In the genomic region with DNA sequence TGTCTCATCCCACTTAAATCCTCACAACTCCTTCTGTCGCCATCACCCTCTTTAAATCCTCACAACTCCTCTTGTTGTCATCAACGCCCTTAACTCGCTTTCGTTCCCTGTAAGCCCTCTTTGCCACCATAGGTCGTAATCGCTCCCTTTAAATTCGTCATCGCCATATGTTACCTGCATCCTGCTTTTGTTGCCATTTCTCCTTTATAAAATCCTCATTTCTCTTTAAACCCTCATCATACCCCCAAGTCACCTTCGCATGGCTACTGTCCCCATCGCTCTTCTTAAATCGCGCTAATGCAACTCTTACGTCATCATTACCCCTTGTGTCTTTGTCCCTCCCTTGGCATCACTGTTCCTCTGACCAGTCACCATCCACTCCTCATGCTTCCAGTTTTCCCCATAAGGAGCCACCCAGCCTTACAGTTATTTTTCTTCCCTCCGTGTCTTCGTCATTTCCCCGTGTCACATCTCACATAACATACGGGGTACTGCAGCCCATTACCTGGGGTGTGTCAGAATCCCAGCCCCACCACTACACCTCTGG, we compare ENCODE assay signal across 8 cellular contexts. TPM values are rescaled to one million over a fixed set of nuclear protein-coding genes. Genes with fewer than 3 reads are reported as not detected.
DNase-seq lines count a peak whose midpoint lies in the region; ATAC-seq, FAIRE-seq and TF ChIP-seq lines count a peak whose summit lies in the region.

No MANE protein-coding gene starts in this region.

- H3K4me3 ChIP-seq in DND-41 (ENCODE audit: low read depth in 1 of 2, low read length in 2 of 2): peak overlapping the region; percentile 45 to 67; a peak in 3 of 4 replicates
- peak overlapping the region; percentile 94 for H3K4me3 ChIP-seq in Jurkat, Clone E6-1 (ENCODE audit: low read length)
- peak overlapping the region; percentile 91 for H3K4me3 ChIP-seq in epithelial cell of proximal tubule (ENCODE audit: low read depth, low read length)

- H3K27ac Mint-ChIP-seq in neural crest cell (ENCODE audit: unreplicated experiment): peak overlapping the region; percentile 59

- H3K27ac ChIP-seq in DND-41 (ENCODE audit: low read length): peak overlapping the region; percentile 54

- intact Hi-C loops in left colon (cut with DNase I, micrococcal nuclease): no loop called here

- DNase-seq in DND-41: no peak
- DNase-seq in Jurkat, Clone E6-1 (ENCODE audit: low read depth, low spot score): no peak
- peak; percentile 69 for DNase-seq in SW480 (ENCODE audit: low spot score)
- DNase-seq in epithelial cell of proximal tubule (ENCODE audit: low read depth): peak; percentile 12
- DNase-seq in neural crest cell (ENCODE audit: low read depth, low spot score): no peak
- no peak for DNase-seq in left colon
- no peak for DNase-seq in GM12891 (ENCODE audit: insufficient read length, low spot score)
- DNase-seq in stimulated activated CD4-positive, alpha-beta T cell treated with anti-CD3 and anti-CD28 coated beads, Interleukin-2, amount 100 ng/mL, for 24 hours: no peak

- peak overlapping the region; percentile 71 for H2AFZ ChIP-seq in DND-41 (ENCODE audit: low read depth, low read length)

- no peaks in the 10 kb centered on the region for H3K36me3 Mint-ChIP-seq in neural crest cell (ENCODE audit: low read depth)

- TF ChIP-seq CTCF in DND-41 (IDR thresholded peaks at IDR 0.05; ENCODE audit: borderline replicate concordance, extremely low read depth, low read length, poor library complexity, severe bottlenecking) (no peak), epithelial cell of proximal tubule (conservative IDR thresholded peaks at IDR 0.05; ENCODE audit: low read depth, low read length) (no peak), neural crest cell (conservative IDR thresholded peaks at IDR 0.05) (no peak)

- no peaks in the 10 kb centered on the region for H3K27me3 Mint-ChIP-seq in neural crest cell (ENCODE audit: low read depth)

- TF ChIP-seq POLR2A in GM12891 (IDR thresholded peaks at IDR 0.05; ENCODE audit: low read depth, low read length): no peak

- H3K9ac ChIP-seq in DND-41 (ENCODE audit: low read depth, low read length): peak overlapping the region; percentile 71

- H3K4me3 Mint-ChIP-seq in neural crest cell: peak overlapping the region; percentile 91

- ATAC-seq in DND-41 (ENCODE audit: insufficient read depth, low read depth): no peak
- ATAC-seq in left colon: no peak

- H3K4me1 ChIP-seq in DND-41 (ENCODE audit: insufficient read depth, low read length): peaks cover 30% of the 10 kb centered on the region

- peaks cover 39% of the 10 kb centered on the region for H3K79me2 ChIP-seq in DND-41 (ENCODE audit: insufficient read depth, low read length)

- peaks cover 9% of the 10 kb centered on the region; the same call in 1 of the 2 replicates for H3K36me3 ChIP-seq in DND-41 (ENCODE audit: insufficient read depth, low read length)

- H3K4me2 ChIP-seq in DND-41 (ENCODE audit: insufficient read depth, low read length): peak overlapping the region; percentile 89

- H3K9me3 ChIP-seq in DND-41 (ENCODE audit: insufficient read depth, low read length, severe bottlenecking): no peaks in the 10 kb centered on the region

- peaks cover 7% of the 10 kb centered on the region; the same call in 1 of the 2 replicates for H4K20me1 ChIP-seq in DND-41 (ENCODE audit: insufficient read depth, low read length)

- H3K4me1 Mint-ChIP-seq in neural crest cell: peaks cover 25% of the 10 kb centered on the region

- H3K9me3 Mint-ChIP-seq in neural crest cell: no peaks in the 10 kb centered on the region

- no peaks in the 10 kb centered on the region for H3K27me3 ChIP-seq in DND-41 (ENCODE audit: insufficient read depth, low read length, poor library complexity)

- FAIRE-seq in GM12891 (lab: Jason Lieb, UNC): no peak

TF ChIP-seq in GM12891, 5 proteins besides CTCF, POLR2A, EP300 and RAD21:
- TF ChIP-seq POLR2AphosphoS5 (IDR thresholded peaks at IDR 0.05; ENCODE audit: low read depth, low read length) (no peak), SPI1 (IDR thresholded peaks at IDR 0.05; ENCODE audit: low read depth, low read length) (no peak), POU2F2 (IDR thresholded peaks at IDR 0.05; ENCODE audit: low read depth, low read length) (no peak), PAX5 (IDR thresholded peaks at IDR 0.05; ENCODE audit: insufficient read depth, low read length, severe bottlenecking) (no peak), TAF1 (IDR thresholded peaks at IDR 0.05; ENCODE audit: low read depth, low read length) (no peak)

RNA-seq across cellular contexts. Expression of a gene that starts 0.5 kb away (rescaled TPM):
- polyA plus RNA-seq in Jurkat, Clone E6-1 (2012; ENCODE audit: insufficient read depth, insufficient read length): 95.9 TPM
- total RNA-seq in epithelial cell of proximal tubule: 148 and 284 TPM in 2 replicates
- total RNA-seq in neural crest cell: 200 and 208 TPM in 2 replicates
- 100 to 1,000 TPM; 109 to 170 TPM for total RNA-seq in left colon
- 106 TPM for polyA plus RNA-seq in GM12891 (2012; ENCODE audit: low read depth, missing spikeins)

RNA-seq across cellular contexts. Expression of a gene that starts 0.8 kb away (rescaled TPM):
- 43.0 TPM for polyA plus RNA-seq in Jurkat, Clone E6-1 (2012; ENCODE audit: insufficient read depth, insufficient read length)
- total RNA-seq in epithelial cell of proximal tubule (10.6 and 13.5 TPM in 2 replicates), neural crest cell (19.0 and 21.0 TPM in 2 replicates), left colon (10 to 100 TPM; 11.2 to 14.7 TPM)
- 12.6 TPM for polyA plus RNA-seq in GM12891 (2012; ENCODE audit: low read depth, missing spikeins)

RNA-seq across cellular contexts. Expression of a gene that starts 40.9 kb away (rescaled TPM):
- polyA plus RNA-seq in Jurkat, Clone E6-1 (2012; ENCODE audit: insufficient read depth, insufficient read length): not detected
- total RNA-seq in epithelial cell of proximal tubule (not detected in 2 replicates), neural crest cell (0.11 and 0.30 TPM in 2 replicates), left colon (under 1 TPM in 1 of 2 donors, not detected in 1; 0.11 TPM)
- polyA plus RNA-seq in GM12891 (2012; ENCODE audit: low read depth, missing spikeins): 0.04 TPM

Comparison
In these comparisons a context has a peak if more than half of its experiments do, and no peak if none do; other contexts are left out.
1. DNase-seq: peak in SW480 (single experiment) and epithelial cell of proximal tubule (single experiment); none in DND-41 (single experiment), Jurkat, Clone E6-1 (single experiment), neural crest cell (single experiment), left colon (0 of 2), GM12891 (single experiment) and stimulated activated CD4-positive, alpha-beta T cell treated with anti-CD3 and anti-CD28 coated beads, Interleukin-2, amount 100 ng/mL, for 24 hours (0 of 2).
2. Peak in every context shown above with its lines, with median percentiles within 50 percentile points of each other: H3K4me3 ChIP-seq.